Comparison of ENCODE assay signal across 27 cellular contexts in the genomic region with DNA sequence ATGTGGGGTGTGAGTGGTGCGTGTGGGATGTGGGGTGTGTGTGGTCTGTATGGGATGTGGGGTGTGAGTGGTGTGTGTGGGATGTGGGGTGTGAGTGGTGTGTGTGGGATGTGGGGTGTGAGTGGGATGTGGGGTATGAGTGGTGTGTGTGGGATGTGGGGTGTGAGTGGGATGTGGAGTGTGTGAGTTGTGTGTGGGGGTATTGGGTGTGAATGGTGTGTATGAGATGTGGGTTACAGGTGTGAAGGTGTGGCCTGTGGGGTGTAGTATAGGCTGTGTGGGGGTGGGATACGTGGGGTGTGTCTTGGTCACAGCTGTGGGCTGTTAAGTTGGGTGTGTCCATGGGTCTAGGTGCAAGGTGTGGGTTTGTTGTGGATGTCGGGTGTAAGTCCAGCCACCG.
"Had no signal": no experiment of that assay in that cellular context is flagged by ENCODE, and none has a peak within 500 bp of the region (broad histone marks: within the 10 kb centered on the region; RNA-seq: fewer than 3 reads in every experiment).

No MANE protein-coding gene starts in this region.

- H3K9me3 ChIP-seq: Peyer's patch, SJSA1 had no signal

- H3K4me3 Mint-ChIP-seq: activated B cell treated with CpG ODN at 0.5 μM for 24 hours; activated CD4-positive, alpha-beta T cell treated with anti-CD3 and anti-CD28 coated beads, Interleukin-2, amount 10 ng/mL, durations not matched to agents 24 days and 14 days; activated CD8-positive, alpha-beta memory T cell treated with anti-CD3 and anti-CD28 coated beads, Interleukin-2, amount 10 ng/mL, durations not matched to agents 7 days and 5 days; activated naive CD8-positive, alpha-beta T cell; activated T-cell treated with anti-CD3 and anti-CD28 coated beads, Interleukin-2, amount 50 U/mL, for 72 hours; brain; T-helper 1 cell treated with Interleukin-12 subunit alpha and Interleukin-12 subunit beta and Interleukin-4 antibody, amounts not matched to agents 30 μg/mL and 1 μg/mL, for 36 hours had no signal

- H3K36me3 Mint-ChIP-seq: activated CD8-positive, alpha-beta memory T cell treated with anti-CD3 and anti-CD28 coated beads, Interleukin-2, amount 10 ng/mL, durations not matched to agents 7 days and 5 days; activated naive CD8-positive, alpha-beta T cell; brain had no signal

- H3K4me1 ChIP-seq: Peyer's patch had no signal

- H3K36me3 ChIP-seq: cardiac muscle cell, Peyer's patch, SJSA1 had no signal

- H3K4me1 Mint-ChIP-seq: activated B cell treated with CpG ODN at 0.5 μM for 24 hours; activated CD4-positive, alpha-beta T cell treated with anti-CD3 and anti-CD28 coated beads, Interleukin-2, amount 10 ng/mL, durations not matched to agents 24 days and 14 days; activated CD8-positive, alpha-beta memory T cell treated with anti-CD3 and anti-CD28 coated beads, Interleukin-2, amount 10 ng/mL, durations not matched to agents 7 days and 5 days had no signal

- H3K27me3 Mint-ChIP-seq: activated CD4-positive, alpha-beta T cell treated with anti-CD3 and anti-CD28 coated beads, Interleukin-2, amount 10 ng/mL, durations not matched to agents 24 days and 14 days had no signal

- H3K27me3 ChIP-seq: cardiac muscle cell, Peyer's patch had no signal

- H3K9me3 Mint-ChIP-seq: activated B cell treated with CpG ODN at 0.5 μM for 24 hours; activated CD4-positive, alpha-beta T cell treated with anti-CD3 and anti-CD28 coated beads, Interleukin-2, amount 10 ng/mL, durations not matched to agents 24 days and 14 days; activated T-cell treated with anti-CD3 and anti-CD28 coated beads, Interleukin-2, amount 50 U/mL, for 72 hours; activated T-helper 2 cell treated with anti-CD3 and anti-CD28 coated beads, Interferon-gamma antibody, Interleukin-2, Interleukin-4, amounts not matched to agents 10 μg/mL and 5 μg/mL and 100 μg/mL, durations not matched to agents 14 hours and 24 hours and 36 hours; T-helper 1 cell treated with Interleukin-12 subunit alpha and Interleukin-12 subunit beta and Interleukin-4 antibody, amounts not matched to agents 30 μg/mL and 1 μg/mL, for 36 hours had no signal

- DNase-seq: activated CD4-positive, alpha-beta T cell treated with anti-CD3 and anti-CD28 coated beads for 1 hour; activated CD4-positive, alpha-beta T cell treated with anti-CD3 and anti-CD28 coated beads, Interleukin-2, amount 10 ng/mL, durations not matched to agents 24 days and 14 days; activated CD4-positive, alpha-beta T cell treated with anti-CD3 and anti-CD28 coated beads, Interleukin-2, amount 50 U/mL, for 48 hours; activated CD8-positive, alpha-beta memory T cell treated with anti-CD3 and anti-CD28 coated beads, Interleukin-2, amount 10 ng/mL, durations not matched to agents 7 days and 5 days; activated naive CD4-positive, alpha-beta T cell; activated T-cell treated with anti-CD3 and anti-CD28 coated beads, Interleukin-2, amount 50 U/mL, for 72 hours; amygdala; Karpas-422; MM.1S; NCI-H1105; NCI-H1436; NCI-H1694 treated with DMSO at 0.1 percent for 48 hours; NCI-H2081; NCI-H524; SW 1271; T-helper 9 cell had no signal

- H3K27ac ChIP-seq: cardiac muscle cell, Peyer's patch, RWPE1, SJSA1 had no signal

- ATAC-seq: activated CD8-positive, alpha-beta memory T cell treated with anti-CD3 and anti-CD28 coated beads, Interleukin-2, amount 10 ng/mL, durations not matched to agents 7 days and 5 days; activated T-cell treated with anti-CD3 and anti-CD28 coated beads, Interleukin-2, amount 50 U/mL, for 72 hours; K562; SK-N-SH treated with all-trans-retinoic acid at 6 μM for 48 hours had no signal

- H3K27ac Mint-ChIP-seq: activated B cell treated with CpG ODN at 0.5 μM for 24 hours; activated CD4-positive, alpha-beta T cell treated with anti-CD3 and anti-CD28 coated beads, Interleukin-2, amount 10 ng/mL, durations not matched to agents 24 days and 14 days; activated CD8-positive, alpha-beta memory T cell treated with anti-CD3 and anti-CD28 coated beads, Interleukin-2, amount 10 ng/mL, durations not matched to agents 7 days and 5 days; activated naive CD8-positive, alpha-beta T cell; activated T-cell treated with anti-CD3 and anti-CD28 coated beads, Interleukin-2, amount 50 U/mL, for 72 hours; activated T-helper 2 cell treated with anti-CD3 and anti-CD28 coated beads, Interferon-gamma antibody, Interleukin-2, Interleukin-4, amounts not matched to agents 10 μg/mL and 5 μg/mL and 100 μg/mL, durations not matched to agents 14 hours and 24 hours and 36 hours; brain; T-helper 1 cell treated with Interleukin-12 subunit alpha and Interleukin-12 subunit beta and Interleukin-4 antibody, amounts not matched to agents 30 μg/mL and 1 μg/mL, for 36 hours had no signal

- H3K4me3 ChIP-seq: cardiac muscle cell, K562, Peyer's patch, SJSA1 had no signal
